8 cellular contexts compared by ENCODE assay signal in the genomic region with DNA sequence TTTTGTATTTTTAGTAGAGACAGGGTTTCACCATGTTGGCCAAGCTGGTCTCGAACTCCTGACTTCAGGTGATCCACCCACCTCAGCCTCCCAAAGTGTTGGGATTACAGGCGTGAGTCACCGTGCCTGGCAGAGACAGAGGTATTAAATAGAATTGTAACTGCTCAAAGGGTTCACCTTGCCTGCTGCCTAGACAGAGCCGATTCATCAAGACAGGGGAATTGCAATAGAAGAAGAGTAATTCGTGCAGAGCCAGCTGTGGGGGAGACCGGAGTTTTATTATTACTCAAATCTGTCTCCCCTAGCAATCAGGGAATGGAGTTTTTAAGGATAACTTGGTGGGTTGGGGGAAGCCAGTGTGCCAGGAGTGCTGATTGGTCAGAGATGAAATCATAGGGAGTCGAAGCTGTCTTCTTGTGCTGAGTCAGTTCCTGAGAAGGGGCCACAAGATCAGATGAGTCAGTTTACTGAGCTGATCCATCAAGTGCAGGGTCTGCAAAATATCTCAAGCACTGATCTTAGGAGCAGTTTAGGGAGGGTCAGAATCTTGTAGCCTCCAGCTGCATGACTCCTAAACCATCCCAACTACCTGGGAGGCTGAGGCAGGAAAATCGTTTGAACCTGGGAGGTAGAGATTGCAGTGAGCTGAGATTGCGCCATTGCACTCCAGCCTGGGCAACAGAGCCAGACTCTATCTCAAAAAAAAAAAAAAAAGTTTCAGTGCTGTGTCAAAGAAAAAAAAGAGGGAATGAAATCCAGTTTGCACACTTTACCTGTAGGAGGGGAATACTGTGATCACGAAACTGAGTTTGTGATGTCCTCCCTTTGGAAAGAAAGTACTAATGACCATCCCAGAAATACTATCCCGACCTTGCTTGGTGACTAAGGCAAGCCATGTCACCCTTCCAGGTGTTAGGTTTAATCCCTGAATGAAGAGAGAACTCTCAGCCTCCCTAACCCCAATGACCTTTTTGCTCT. TPM values are rescaled to one million over a fixed set of nuclear protein-coding genes. Genes with fewer than 3 reads are reported as not detected.
A peak's percentile ranks its signal among the peaks of the same experiment; 100 is the strongest.
DNase-seq lines count a peak whose midpoint lies in the region; TF ChIP-seq lines count a peak whose summit lies in the region.
"Not testable (repeated sequence)": the region's sequence is repeated elsewhere in the genome, so short reads cannot be mapped to it uniquely, and the experiment has no call there.

No MANE protein-coding gene starts in this region.

- H3K9me3 ChIP-seq in HUES6 (ENCODE audit: control insufficient read depth, insufficient read depth, low read depth, low read length): not testable (repeated sequence)

- not testable (repeated sequence) for H3K79me2 ChIP-seq in mesendoderm (ENCODE audit: control insufficient read depth, insufficient read depth, low read length)

- DNase-seq in Caki2 (ENCODE audit: low read depth) (peak; percentile 86), RKO (ENCODE audit: low spot score) (peak; percentile 88), astrocyte of the hippocampus (ENCODE audit: low read depth, low spot score) (peak; percentile 66), fibroblast of mammary gland (ENCODE audit: low read depth) (peak; percentile 95), mesendoderm (peak; percentile 69)
- peak; percentile 57 for DNase-seq in activated CD4-positive, alpha-beta T cell treated with anti-CD3 and anti-CD28 coated beads for 48 hours
- DNase-seq in stimulated activated CD4-positive, alpha-beta T cell treated with anti-CD3 and anti-CD28 coated beads, Interleukin-1b, Interleukin-23, amount 100 ng/mL, for 48 hours: peak; percentile 53

- H3K27me3 ChIP-seq in HUES6 (ENCODE audit: control insufficient read depth, insufficient read depth, low read length); mesendoderm (ENCODE audit: insufficient read depth, low read length, poor library complexity): not testable (repeated sequence)

- H3K9ac ChIP-seq in HUES6 (ENCODE audit: low read length): peak overlapping the region; percentile 10
- H3K9ac ChIP-seq in mesendoderm (ENCODE audit: low read length): not testable (repeated sequence)

- H2BK5ac ChIP-seq in mesendoderm (ENCODE audit: low read length): not testable (repeated sequence)

- not testable (repeated sequence) for H3K27ac ChIP-seq in HUES6 (ENCODE audit: low read depth, low read length); mesendoderm (ENCODE audit: low read depth, low read length)

- not testable (repeated sequence) for H3K79me1 ChIP-seq in mesendoderm (ENCODE audit: low read length)

- H3K4me1 ChIP-seq in HUES6 (ENCODE audit: control insufficient read depth, insufficient read depth, low read length); mesendoderm (ENCODE audit: control insufficient read depth, low read depth, low read length): not testable (repeated sequence)

- not testable (repeated sequence) for H3K36me3 ChIP-seq in HUES6 (ENCODE audit: control insufficient read depth, insufficient read depth, low read length); mesendoderm (ENCODE audit: control insufficient read depth, insufficient read depth, low read length)

- H3K56ac ChIP-seq in mesendoderm (ENCODE audit: low read length): not testable (repeated sequence)

- not testable (repeated sequence) for H3K4ac ChIP-seq in mesendoderm (ENCODE audit: low read depth, low read length)

- H4K5ac ChIP-seq in mesendoderm (ENCODE audit: low read length): not testable (repeated sequence)

- not testable (repeated sequence) for H2BK15ac ChIP-seq in mesendoderm (replicated peaks; ENCODE audit: low read depth)

- not testable (repeated sequence) for H3K23ac ChIP-seq in mesendoderm (ENCODE audit: low read length)

- H3K4me2 ChIP-seq in mesendoderm (ENCODE audit: low read length): not testable (repeated sequence)

- no CpG with 5 or more reads among the region's 11 CpGs for WGBS in mesendoderm (ENCODE audit: extremely low coverage, insufficient coverage, low lambda C conversion rate)

- H2BK120ac ChIP-seq in mesendoderm (ENCODE audit: low read depth, low read length): not testable (repeated sequence)

- not testable (repeated sequence) for TF ChIP-seq CTCF in fibroblast of mammary gland (conservative IDR thresholded peaks at IDR 0.05; ENCODE audit: control insufficient read depth, insufficient read depth, low read depth, low read length)

- H4K8ac ChIP-seq in mesendoderm (ENCODE audit: low read depth, low read length): not testable (repeated sequence)

- not testable (repeated sequence) for H3K4me3 ChIP-seq in HUES6 (ENCODE audit: low read depth, low read length); fibroblast of mammary gland (ENCODE audit: control insufficient read depth, low read depth, low read length); mesendoderm (ENCODE audit: low read length)

- H2AK5ac ChIP-seq in mesendoderm (ENCODE audit: low read length): not testable (repeated sequence)

- H3K18ac ChIP-seq in mesendoderm (ENCODE audit: low read length): not testable (repeated sequence)

- in situ Hi-C loops in Caki2 (cut with HindIII; ENCODE audit: low pct_unique_long_range_greater_than_20kb, low sequenced_read_pairs): not testable (repeated sequence)

RNA-seq across cellular contexts. Expression of a gene that starts 7.3 kb away (rescaled TPM):
- total RNA-seq in Caki2 (2014; rRNA removed; shearing (Covaris generic); ENCODE audit: low replicate concordance): 3.6 and 8.6 TPM in 2 replicates
- 5.0 TPM for polyA plus RNA-seq in mesendoderm (2013, experiment 1 of 2)
- 5.4 TPM for polyA plus RNA-seq in mesendoderm (2013, experiment 2 of 2)

RNA-seq across cellular contexts. Expression of a gene that starts 56.4 kb away (rescaled TPM):
- total RNA-seq in Caki2 (2014; rRNA removed; shearing (Covaris generic); ENCODE audit: low replicate concordance): 5.7 and 6.7 TPM in 2 replicates
- polyA plus RNA-seq in mesendoderm (2013, experiment 1 of 2): 13.3 TPM
- 13.3 TPM for polyA plus RNA-seq in mesendoderm (2013, experiment 2 of 2)

RNA-seq across cellular contexts. Expression of a gene that starts 59.5 kb away (rescaled TPM):
- total RNA-seq in Caki2 (2014; rRNA removed; shearing (Covaris generic); ENCODE audit: low replicate concordance): 4.5 and 8.0 TPM in 2 replicates
- polyA plus RNA-seq in mesendoderm (2013, experiment 1 of 2): 11.5 TPM
- polyA plus RNA-seq in mesendoderm (2013, experiment 2 of 2): 11.8 TPM
